In genomic region chr17:82267575-82268379, GRCh38 we compare ENCODE assay signal across 1 cellular context.
TF ChIP-seq lines count a peak whose summit lies in the region.

No MANE protein-coding gene starts in this region.

TF ChIP-seq in HepG2, 621 proteins besides CTCF, POLR2A, EP300 and RAD21 (continued from another document and continues in another):
- TF ChIP-seq ZNF407 (CRISPR knock-in tag; IDR thresholded peaks at IDR 0.05; ENCODE audit: not compliant biosample characterization) (no peak), NFYC (CRISPR knock-in tag; IDR thresholded peaks at IDR 0.05) (peak; percentile 46; the same call in 1 of the 2 replicates), SMYD3 (CRISPR knock-in tag; IDR thresholded peaks at IDR 0.05) (peak; percentile 96; the same call in 1 of the 2 replicates), MZF1 (CRISPR knock-in tag; IDR thresholded peaks at IDR 0.05; ENCODE audit: borderline replicate concordance) (no peak), ZSCAN31 (CRISPR knock-in tag; IDR thresholded peaks at IDR 0.05; ENCODE audit: low read depth) (peak; percentile 90), IRF1 (CRISPR knock-in tag; IDR thresholded peaks at IDR 0.05; ENCODE audit: low read depth) (0 out of 2 replicates have a peak, but pooled peaks have one; percentile 19), TRIM24 (CRISPR knock-in tag; IDR thresholded peaks at IDR 0.05) (no peak), RXRA (CRISPR knock-in tag; IDR thresholded peaks at IDR 0.05) (peak; percentile 100), ZNF235 (CRISPR knock-in tag; IDR thresholded peaks at IDR 0.05; ENCODE audit: borderline replicate concordance) (no peak; the same call in none of the 2 replicates), ZNF598 (CRISPR knock-in tag; IDR thresholded peaks at IDR 0.05; ENCODE audit: borderline replicate concordance) (no peak), HOXD1 (CRISPR knock-in tag; IDR thresholded peaks at IDR 0.05) (peak; percentile 91; the same call in 1 of the 2 replicates), SUZ12 (IDR thresholded peaks at IDR 0.05; ENCODE audit: low read depth, low read length) (no peak), PLRG1 (conservative IDR thresholded peaks at IDR 0.05) (no peak), ZNF318 (CRISPR knock-in tag; IDR thresholded peaks at IDR 0.05) (no peak), SCMH1 (CRISPR knock-in tag; IDR thresholded peaks at IDR 0.05; ENCODE audit: borderline replicate concordance) (no peak), KLF13 (CRISPR knock-in tag; IDR thresholded peaks at IDR 0.05) (peak; percentile 78), FLYWCH1 (CRISPR knock-in tag; IDR thresholded peaks at IDR 0.05) (no peak), ZNF747 (CRISPR knock-in tag; IDR thresholded peaks at IDR 0.05; ENCODE audit: borderline replicate concordance) (peak; percentile 75; the same call in 1 of the 2 replicates), DMTF1 (CRISPR knock-in tag; IDR thresholded peaks at IDR 0.05) (no peak), SNAPC4 (CRISPR knock-in tag; IDR thresholded peaks at IDR 0.05) (peak; percentile 81; the same call in 1 of the 2 replicates), ZMYM2 (CRISPR knock-in tag; IDR thresholded peaks at IDR 0.05) (no peak; the same call in 1 of the 2 replicates), ZFP82 (CRISPR knock-in tag; IDR thresholded peaks at IDR 0.05; ENCODE audit: borderline replicate concordance) (peak; percentile 88; the same call in 1 of the 2 replicates), ZNF501 (CRISPR knock-in tag; IDR thresholded peaks at IDR 0.05) (peak; percentile 82)
- TF ChIP-seq, protein P1, sequence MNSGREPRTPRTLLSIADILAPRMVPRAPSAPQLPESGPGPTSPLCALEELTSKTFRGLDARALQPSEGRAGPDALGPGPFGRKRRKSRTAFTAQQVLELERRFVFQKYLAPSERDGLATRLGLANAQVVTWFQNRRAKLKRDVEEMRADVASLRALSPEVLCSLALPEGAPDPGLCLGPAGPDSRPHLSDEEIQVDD (CRISPR knock-in tag; IDR thresholded peaks at IDR 0.05; ENCODE audit: borderline replicate concordance), result no peak
